ENCODE assay signal across 16 cellular contexts in genomic region chr17:61729690-61730268, GRCh38.
"Had no signal": no experiment of that assay in that cellular context is flagged by ENCODE, and none has a peak within 500 bp of the region (broad histone marks: within the 10 kb centered on the region; RNA-seq: fewer than 3 reads in every experiment).

No MANE protein-coding gene starts in this region.

- H3K36me3 ChIP-seq: tibial artery had no signal

- H3K4me3 ChIP-seq: lung, skin epidermis, tibial artery had no signal

- H3K27me3 ChIP-seq: tibial artery had no signal

- ATAC-seq: activated CD8-positive, alpha-beta T cell treated with anti-CD3 and anti-CD28 coated beads, Interleukin-2, amount 10 ng/mL, durations not matched to agents 7 days and 5 days; naive thymus-derived CD4-positive, alpha-beta T cell; stimulated activated memory B cell treated with anti-CD40 and anti-IgM and Interleukin-4, amounts not matched to agents 10 μg/mL and 1 μg/mL and 100 μg/mL, for 72 hours had no signal

- H3K4me1 ChIP-seq: tibial artery had no signal

- DNase-seq: activated CD4-positive, alpha-beta T cell treated with anti-CD3 and anti-CD28 coated beads for 4 hours; activated CD8-positive, alpha-beta T cell treated with anti-CD3 and anti-CD28 coated beads, Interleukin-2, amount 10 ng/mL, durations not matched to agents 7 days and 5 days; activated naive CD4-positive, alpha-beta T cell treated with anti-CD3 and anti-CD28 coated beads for 36 hours; central memory CD4-positive, alpha-beta T cell; cortex of kidney; effector CD8-positive, alpha-beta T cell; hippocampal formation; immature natural killer cell; naive thymus-derived CD4-positive, alpha-beta T cell; posterior cingulate gyrus; T1000; tibial artery had no signal

- H3K9me3 Mint-ChIP-seq: activated naive CD4-positive, alpha-beta T cell treated with anti-CD3 and anti-CD28 coated beads for 36 hours; immature natural killer cell; naive thymus-derived CD4-positive, alpha-beta T cell; stimulated activated memory B cell treated with anti-CD40 and anti-IgM and Interleukin-4, amounts not matched to agents 10 μg/mL and 1 μg/mL and 100 μg/mL, for 72 hours had no signal

- H3K27me3 Mint-ChIP-seq: naive thymus-derived CD4-positive, alpha-beta T cell; stimulated activated memory B cell treated with anti-CD40 and anti-IgM and Interleukin-4, amounts not matched to agents 10 μg/mL and 1 μg/mL and 100 μg/mL, for 72 hours had no signal

- H3K4me3 Mint-ChIP-seq: activated CD8-positive, alpha-beta T cell treated with anti-CD3 and anti-CD28 coated beads, Interleukin-2, amount 10 ng/mL, durations not matched to agents 7 days and 5 days; activated naive CD4-positive, alpha-beta T cell treated with anti-CD3 and anti-CD28 coated beads for 36 hours; immature natural killer cell; naive thymus-derived CD4-positive, alpha-beta T cell; stimulated activated memory B cell treated with anti-CD40 and anti-IgM and Interleukin-4, amounts not matched to agents 10 μg/mL and 1 μg/mL and 100 μg/mL, for 72 hours had no signal

- H3K9me3 ChIP-seq: tibial artery had no signal

- H3K27ac ChIP-seq: skin epidermis, tibial artery, VCaP had no signal

- H3K36me3 Mint-ChIP-seq: immature natural killer cell had no signal

- H3K27ac Mint-ChIP-seq: activated CD8-positive, alpha-beta T cell treated with anti-CD3 and anti-CD28 coated beads, Interleukin-2, amount 10 ng/mL, durations not matched to agents 7 days and 5 days; activated naive CD4-positive, alpha-beta T cell treated with anti-CD3 and anti-CD28 coated beads for 36 hours; immature natural killer cell; naive thymus-derived CD4-positive, alpha-beta T cell; stimulated activated memory B cell treated with anti-CD40 and anti-IgM and Interleukin-4, amounts not matched to agents 10 μg/mL and 1 μg/mL and 100 μg/mL, for 72 hours had no signal
